8 cellular contexts compared by ENCODE assay signal in the genomic region with DNA sequence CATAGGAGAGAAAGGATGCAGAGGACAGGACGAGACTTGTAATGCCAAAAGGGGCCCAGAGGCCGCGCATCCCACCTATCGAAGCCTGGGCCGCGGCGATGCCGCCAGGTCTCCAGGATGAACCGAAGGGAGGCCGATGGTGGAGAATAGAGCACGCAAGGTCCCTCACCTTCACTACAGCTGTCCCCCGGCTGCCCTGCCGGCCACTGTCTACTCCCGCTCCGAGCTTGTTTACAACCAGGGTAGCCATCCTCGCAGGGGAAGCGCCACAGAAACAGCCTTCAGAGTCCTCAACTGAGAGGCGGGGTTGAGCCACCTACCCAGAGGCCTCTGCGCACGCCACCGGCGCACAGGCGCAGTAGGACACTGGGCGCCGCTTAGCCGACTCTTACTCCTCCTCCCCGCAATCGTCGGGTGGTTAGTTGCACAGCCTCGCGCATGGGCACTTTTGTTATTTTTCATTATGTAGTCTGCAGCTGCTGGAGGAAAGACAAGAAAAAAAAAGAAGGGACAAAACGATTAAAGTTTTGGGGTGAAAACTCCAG. TPM values are rescaled to one million over a fixed set of nuclear protein-coding genes. Genes with fewer than 3 reads are reported as not detected.
DNase-seq lines count a peak whose midpoint lies in the region; ATAC-seq lines count a peak whose summit lies in the region.

TSS of gene TRIM23 (minus strand) at position 309 of the 545 bp plus-strand sequence. CDS start at position 250, 59 bp downstream.

- H3K36me3 ChIP-seq in CD4-positive, alpha-beta memory T cell (ENCODE audit: insufficient read depth, low read length), result peaks cover under 1% of the 10 kb centered on the region
- no peaks in the 10 kb centered on the region for H3K36me3 ChIP-seq in ectodermal cell (ENCODE audit: control insufficient read depth, insufficient read depth, low read length)

- H3K9me3 Mint-ChIP-seq in CD4-positive, alpha-beta memory T cell, result peaks cover 0 to 2% (median 0%) of the 10 kb centered on the region in 8 donors
- no peaks in the 10 kb centered on the region for H3K9me3 Mint-ChIP-seq in activated CD4-positive, alpha-beta memory T cell treated with anti-CD3 and anti-CD28 coated beads for 36 hours

- H3K4me3 Mint-ChIP-seq in CD4-positive, alpha-beta memory T cell, result peak within 1 kb of the TSS; percentile 96 to 100 (median 99)
- H3K4me3 Mint-ChIP-seq in activated CD4-positive, alpha-beta memory T cell treated with anti-CD3 and anti-CD28 coated beads for 36 hours, result peak within 1 kb of the TSS; percentile 96

- H3K4me1 Mint-ChIP-seq in CD4-positive, alpha-beta memory T cell, result peaks cover 26 to 68% (median 40%) of the 10 kb centered on the region in 4 donors
- peaks cover 39% of the 10 kb centered on the region for H3K4me1 Mint-ChIP-seq in activated CD4-positive, alpha-beta memory T cell treated with anti-CD3 and anti-CD28 coated beads for 36 hours (ENCODE audit: low read depth)

- WGBS in ectodermal cell, 2 experiments, result 0% methylated on average over 30 to 32 of the region's 32 CpGs

- H3K27ac Mint-ChIP-seq in CD4-positive, alpha-beta memory T cell, result peak within 1 kb of the TSS; percentile 97 to 100 (median 99)
- H3K27ac Mint-ChIP-seq in activated CD4-positive, alpha-beta memory T cell treated with anti-CD3 and anti-CD28 coated beads for 36 hours, result peak within 1 kb of the TSS; percentile 96

- no peaks in the 10 kb centered on the region for H3K9me3 ChIP-seq in CD4-positive, alpha-beta memory T cell (ENCODE audit: control insufficient read depth in 1 of 2, low read length in 2 of 2)
- H3K9me3 ChIP-seq in ectodermal cell (ENCODE audit: control insufficient read depth, low read length), result no peaks in the 10 kb centered on the region

- peak within 1 kb of the TSS; percentile 74 to 98 for H3K4me3 ChIP-seq in CD4-positive, alpha-beta memory T cell (ENCODE audit: low read length in 2 of 2)
- peak within 1 kb of the TSS; percentile 91 for H3K4me3 ChIP-seq in ectodermal cell (ENCODE audit: insufficient read depth, low read depth, low read length)

- intact Hi-C loops in CD4-positive, alpha-beta memory T cell (cut with micrococcal nuclease), result loop anchor here (1.0 to 5.0 kb wide), 7 partner anchors 37 to 855 kb away; partner anchors contain the start of genes CENPK, CWC27, ERBIN and NLN
- intact Hi-C loops in activated CD4-positive, alpha-beta memory T cell treated with anti-CD3 and anti-CD28 coated beads for 36 hours (cut with micrococcal nuclease), result loop anchor here (1.0 to 10.0 kb wide), 6 partner anchors 61 to 856 kb away; partner anchors contain the start of genes CENPK, CWC27, ERBIN and PPWD1

- ATAC-seq in GM19455 (IDR thresholded peaks at IDR 0.05; ENCODE audit: unreplicated experiment), result peak; percentile 95

- peaks cover 7 to 32% of the 10 kb centered on the region in 2 donors for H3K36me3 Mint-ChIP-seq in CD4-positive, alpha-beta memory T cell
- H3K36me3 Mint-ChIP-seq in activated CD4-positive, alpha-beta memory T cell treated with anti-CD3 and anti-CD28 coated beads for 36 hours, result no peaks in the 10 kb centered on the region

- DNase-seq in CD4-positive, alpha-beta memory T cell, result peak in 4 of 5 donors; percentile 92 to 95 (median 94)
- peak; percentile 79 for DNase-seq in HK-2 (ENCODE audit: unreplicated experiment)
- peak; percentile 79 for DNase-seq in NCI-H82 treated with DMSO at 0.1 percent for 48 hours (lab: John Stamatoyannopoulos, UW; ENCODE audit: unreplicated experiment)
- peak; percentile 95 for DNase-seq in activated CD4-positive, alpha-beta memory T cell treated with anti-CD3 and anti-CD28 coated beads for 36 hours
- peak; percentile 95 for DNase-seq in lung microvascular endothelial cell (ENCODE audit: low read depth in 2 of 2)
- peak; percentile 68 to 82 (median 80) for DNase-seq in stimulated activated CD4-positive, alpha-beta T cell treated with anti-CD3 and anti-CD28 coated beads, TNF-alpha, amount 100 ng/mL, for 4 hours (ENCODE audit: low read depth in 3 of 3)

- peak within 1 kb of the TSS; percentile 79 for H3K27ac ChIP-seq in CD4-positive, alpha-beta memory T cell (ENCODE audit: low read depth, low read length)
- peak within 1 kb of the TSS; percentile 81 for H3K27ac ChIP-seq in ectodermal cell (ENCODE audit: insufficient read depth, low read depth, low read length, poor library complexity, severe bottlenecking)

- POLR2A ChIA-PET in CD4-positive, alpha-beta memory T cell (lab: Charles Lee; ENCODE audit: partially characterized antibody), result interaction anchor here (0.5 to 3.4 kb wide), 13 partner anchors 12 to 856 kb away, joined by 3 to 70 read pairs (median 5); partner anchors contain the start of genes ADAMTS6, CENPK, CWC27 and NLN
- POLR2A ChIA-PET in activated CD4-positive, alpha-beta memory T cell treated with anti-CD3 and anti-CD28 coated beads for 36 hours (lab: Charles Lee), result interaction anchor here (0.7 to 3.4 kb wide), 4 partner anchors 28 to 302 kb away, joined by 3 to 19 read pairs (median 4); partner anchors contain the start of genes CENPK, ERBIN, NLN and PPWD1

- peaks cover 2 to 3% of the 10 kb centered on the region in 2 donors for H3K27me3 Mint-ChIP-seq in CD4-positive, alpha-beta memory T cell
- H3K27me3 Mint-ChIP-seq in activated CD4-positive, alpha-beta memory T cell treated with anti-CD3 and anti-CD28 coated beads for 36 hours, result no peaks in the 10 kb centered on the region

- CTCF ChIA-PET in CD4-positive, alpha-beta memory T cell (lab: Charles Lee; ENCODE audit: partially characterized antibody), result interaction anchor here (1.2 to 1.6 kb wide), 3 partner anchors 9 to 558 kb away, joined by 3 to 5 read pairs (median 3); no protein-coding TSS in a partner anchor
- CTCF ChIA-PET in activated CD4-positive, alpha-beta memory T cell treated with anti-CD3 and anti-CD28 coated beads for 36 hours (lab: Charles Lee), result no interaction called here

- H3K27me3 ChIP-seq in CD4-positive, alpha-beta memory T cell (ENCODE audit: insufficient read depth, low read length), result no peaks in the 10 kb centered on the region
- H3K27me3 ChIP-seq in ectodermal cell (ENCODE audit: control insufficient read depth, insufficient read depth, low read length, poor library complexity, severe bottlenecking), result no peaks in the 10 kb centered on the region

- H3K4me1 ChIP-seq in CD4-positive, alpha-beta memory T cell (ENCODE audit: insufficient read depth, low read length), result peaks cover 34% of the 10 kb centered on the region
- peaks cover 7% of the 10 kb centered on the region for H3K4me1 ChIP-seq in ectodermal cell (ENCODE audit: control insufficient read depth, insufficient read depth, low read length)

RNA-seq across cellular contexts. Expression of gene TRIM23, which starts in this region (rescaled TPM):
- total RNA-seq in CD4-positive, alpha-beta memory T cell, result 10 to 100 TPM; 22.3 to 25.4 TPM
- 10 to 100 TPM; 10.2 to 12.1 TPM for polyA plus RNA-seq in CD4-positive, alpha-beta memory T cell
- 1 to 10 TPM; 5.3 to 5.6 TPM for total RNA-seq in activated CD4-positive, alpha-beta memory T cell treated with anti-CD3 and anti-CD28 coated beads for 36 hours
- polyA plus RNA-seq in ectodermal cell (2013, experiment 1 of 4), result 16.1 TPM
- polyA plus RNA-seq in ectodermal cell (2013, experiment 2 of 4), result 15.1 TPM
- 13.2 TPM for polyA plus RNA-seq in ectodermal cell (2013, experiment 3 of 4)
- 14.0 TPM for polyA plus RNA-seq in ectodermal cell (2013, experiment 4 of 4)
- total RNA-seq in lung microvascular endothelial cell, result 19.2 and 28.8 TPM in 2 replicates

Comparison
In these comparisons a context has a peak if more than half of its experiments do, and no peak if none do; other contexts are left out.
1. Peak in every context shown above with its lines: DNase-seq, ATAC-seq, H3K4me3 ChIP-seq and H3K27ac ChIP-seq.